ENCODE assay signal across 1 cellular context in the genomic region with DNA sequence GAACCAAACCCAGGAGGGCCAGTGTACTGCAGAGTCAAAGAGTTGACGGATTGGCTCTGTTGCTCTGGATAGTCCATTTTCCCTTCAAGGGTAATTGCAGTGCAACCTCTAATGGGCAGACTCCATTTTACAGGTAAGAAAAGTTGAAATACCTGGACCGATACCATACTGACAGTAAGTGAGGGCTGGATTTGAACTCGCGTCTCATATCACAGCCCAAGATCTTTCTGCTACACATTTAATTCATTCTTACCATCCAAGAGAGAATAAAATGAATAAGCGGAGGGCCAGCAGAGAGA.
TF ChIP-seq lines count a peak whose summit lies in the region.

No MANE protein-coding gene starts in this region.

TF ChIP-seq in K562, 482 proteins besides CTCF, POLR2A, EP300 and RAD21:
- peak; percentile 46 for TF ChIP-seq RBM25 (IDR thresholded peaks at IDR 0.05; ENCODE audit: low read depth, low read length, severe bottlenecking)
- no peak for TF ChIP-seq ZEB2 (IDR thresholded peaks at IDR 0.05)
- no peak for TF ChIP-seq FOXJ2 (tag; IDR thresholded peaks at IDR 0.05)
- TF ChIP-seq RCOR1 (IDR thresholded peaks at IDR 0.05; ENCODE audit: borderline replicate concordance in 1 of 2, low read depth in 2 of 2, low read length in 2 of 2): peak; percentile 24 to 33; a peak in 2 of 4 replicates
- TF ChIP-seq HDAC6 (IDR thresholded peaks at IDR 0.05; ENCODE audit: low read depth, low read length): no peak
- TF ChIP-seq HDAC2 (IDR thresholded peaks at IDR 0.05): peak; percentile 63; the same call in 1 of the 2 replicates
- TF ChIP-seq BCOR (IDR thresholded peaks at IDR 0.05): peak; percentile 89
- TF ChIP-seq ZNF589 (CRISPR knock-in tag; IDR thresholded peaks at IDR 0.05; ENCODE audit: low read depth): 0 out of 2 replicates have a peak, but pooled peaks have one; percentile 30
- TF ChIP-seq, protein P1, sequence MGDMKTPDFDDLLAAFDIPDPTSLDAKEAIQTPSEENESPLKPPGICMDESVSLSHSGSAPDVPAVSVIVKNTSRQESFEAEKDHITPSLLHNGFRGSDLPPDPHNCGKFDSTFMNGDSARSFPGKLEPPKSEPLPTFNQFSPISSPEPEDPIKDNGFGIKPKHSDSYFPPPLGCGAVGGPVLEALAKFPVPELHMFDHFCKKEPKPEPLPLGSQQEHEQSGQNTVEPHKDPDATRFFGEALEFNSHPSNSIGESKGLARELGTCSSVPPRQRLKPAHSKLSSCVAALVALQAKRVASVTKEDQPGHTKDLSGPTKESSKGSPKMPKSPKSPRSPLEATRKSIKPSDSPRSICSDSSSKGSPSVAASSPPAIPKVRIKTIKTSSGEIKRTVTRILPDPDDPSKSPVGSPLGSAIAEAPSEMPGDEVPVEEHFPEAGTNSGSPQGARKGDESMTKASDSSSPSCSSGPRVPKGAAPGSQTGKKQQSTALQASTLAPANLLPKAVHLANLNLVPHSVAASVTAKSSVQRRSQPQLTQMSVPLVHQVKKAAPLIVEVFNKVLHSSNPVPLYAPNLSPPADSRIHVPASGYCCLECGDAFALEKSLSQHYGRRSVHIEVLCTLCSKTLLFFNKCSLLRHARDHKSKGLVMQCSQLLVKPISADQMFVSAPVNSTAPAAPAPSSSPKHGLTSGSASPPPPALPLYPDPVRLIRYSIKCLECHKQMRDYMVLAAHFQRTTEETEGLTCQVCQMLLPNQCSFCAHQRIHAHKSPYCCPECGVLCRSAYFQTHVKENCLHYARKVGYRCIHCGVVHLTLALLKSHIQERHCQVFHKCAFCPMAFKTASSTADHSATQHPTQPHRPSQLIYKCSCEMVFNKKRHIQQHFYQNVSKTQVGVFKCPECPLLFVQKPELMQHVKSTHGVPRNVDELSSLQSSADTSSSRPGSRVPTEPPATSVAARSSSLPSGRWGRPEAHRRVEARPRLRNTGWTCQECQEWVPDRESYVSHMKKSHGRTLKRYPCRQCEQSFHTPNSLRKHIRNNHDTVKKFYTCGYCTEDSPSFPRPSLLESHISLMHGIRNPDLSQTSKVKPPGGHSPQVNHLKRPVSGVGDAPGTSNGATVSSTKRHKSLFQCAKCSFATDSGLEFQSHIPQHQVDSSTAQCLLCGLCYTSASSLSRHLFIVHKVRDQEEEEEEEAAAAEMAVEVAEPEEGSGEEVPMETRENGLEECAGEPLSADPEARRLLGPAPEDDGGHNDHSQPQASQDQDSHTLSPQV (IDR thresholded peaks at IDR 0.05): 0 out of 2 replicates have a peak, but pooled peaks have one; percentile 39
- TF ChIP-seq E2F3 (CRISPR knock-in tag; IDR thresholded peaks at IDR 0.05): 0 out of 2 replicates have a peak, but pooled peaks have one; percentile 20
- TF ChIP-seq CBX3 (IDR thresholded peaks at IDR 0.05; ENCODE audit: borderline replicate concordance in 1 of 2, low read length in 2 of 2): 0 out of 3 replicates have a peak, but pooled peaks of 1 of the 2 experiments have one; percentile 24
- TF ChIP-seq ADNP (tag; IDR thresholded peaks at IDR 0.05): peak; percentile 78
- TF ChIP-seq KDM1A (IDR thresholded peaks at IDR 0.05): peak; percentile 30 to 67; a peak in 1 of 4 replicates
- TF ChIP-seq CEBPG (CRISPR knock-in tag; IDR thresholded peaks at IDR 0.05): peak; percentile 22; the same call in 1 of the 2 replicates
- TF ChIP-seq CEBPG (tag; conservative IDR thresholded peaks at IDR 0.05 in 1 of 2, IDR thresholded peaks at IDR 0.05 in 1 of 2): no peak
- no peak for TF ChIP-seq SIN3A (IDR thresholded peaks at IDR 0.05; ENCODE audit: borderline replicate concordance in 2 of 2, control insufficient read depth in 1 of 2, low read depth in 2 of 2, low read length in 2 of 2)
TF ChIP-seq in K562: peak in this region for 11.
